Comparison of ENCODE assay signal across 9 cellular contexts in genomic region chr16:38941-39892, GRCh38. TPM values are rescaled to one million over a fixed set of nuclear protein-coding genes. Genes with fewer than 3 reads are reported as not detected.
DNase-seq lines count a peak whose midpoint lies in the region; ATAC-seq, FAIRE-seq and TF ChIP-seq lines count a peak whose summit lies in the region.
"Had no signal": no experiment of that assay in that cellular context is flagged by ENCODE, and none has a peak within 500 bp of the region (broad histone marks: within the 10 kb centered on the region; RNA-seq: fewer than 3 reads in every experiment).

No MANE protein-coding gene starts in this region.

- no peaks in the 10 kb centered on the region for H3K79me2 ChIP-seq in trophoblast cell (ENCODE audit: control insufficient read depth, insufficient read depth, low read length, poor library complexity)

- H3K36me3 ChIP-seq in trophoblast cell (ENCODE audit: control insufficient read depth in 1 of 2, insufficient read depth in 2 of 2, low read length in 2 of 2): peaks cover 8 to 11% of the 10 kb centered on the region in 2 experiments

- no peak overlapping the region for H3K4ac ChIP-seq in trophoblast cell (ENCODE audit: low read depth, low read length)

- H3K27ac ChIP-seq in trophoblast cell (ENCODE audit: low read depth, low read length): no peak overlapping the region

- H2BK5ac ChIP-seq in trophoblast cell (ENCODE audit: low read depth, low read length, poor library complexity): no peak overlapping the region

- no peak overlapping the region for H4K91ac ChIP-seq in trophoblast cell (ENCODE audit: low read depth, low read length)

- no peak overlapping the region for H3K18ac ChIP-seq in trophoblast cell (ENCODE audit: low read length)

- peak; percentile 60 for TF ChIP-seq POLR2A in GM12892 (IDR thresholded peaks at IDR 0.05; ENCODE audit: low read depth, low read length)

- peak; percentile 61 for ATAC-seq in HG02571 (IDR thresholded peaks at IDR 0.05; ENCODE audit: unreplicated experiment)

- peak; percentile 83 for FAIRE-seq in GM12892 (lab: Jason Lieb, UNC)
- FAIRE-seq: endometrium had no signal

- no peak overlapping the region for H3K23ac ChIP-seq in trophoblast cell (ENCODE audit: low read length)

- no peaks in the 10 kb centered on the region for H3K4me1 ChIP-seq in trophoblast cell (ENCODE audit: control insufficient read depth in 1 of 2, insufficient read depth in 2 of 2, low read length in 2 of 2)

- no CpG with 5 or more reads among the region's 13 CpGs for WGBS in trophoblast cell (ENCODE audit: extremely low coverage, insufficient coverage, insufficient read length)

- peaks cover 35% of the 10 kb centered on the region for H3K4me1 Mint-ChIP-seq in activated T-helper 1 cell treated with anti-CD3 and anti-CD28 coated beads, Interleukin-12 subunit alpha, Interleukin-12 subunit beta, Interleukin-2, Interleukin-4 antibody, amounts not matched to agents 30 ng/mL and 10 ng/mL and 1 ng/mL, durations not matched to agents 14 hours and 24 hours and 36 hours (ENCODE audit: low read depth)

- no peak overlapping the region for H2BK120ac ChIP-seq in trophoblast cell (ENCODE audit: insufficient read depth, low read length, poor library complexity)

- no peak overlapping the region for H4K8ac ChIP-seq in trophoblast cell (ENCODE audit: low read depth, low read length)

- H3K14ac ChIP-seq in trophoblast cell (ENCODE audit: low read length): no peak overlapping the region

- H2AFZ ChIP-seq in trophoblast cell (ENCODE audit: insufficient read depth, low read length, poor library complexity): no peak overlapping the region

- H3K4me2 ChIP-seq in trophoblast cell (ENCODE audit: low read length): no peak overlapping the region

- H3K9me3 ChIP-seq in trophoblast cell (ENCODE audit: insufficient read depth, low read depth, low read length): peaks cover 7% of the 10 kb centered on the region

- H3K36me3 Mint-ChIP-seq in activated T-helper 1 cell treated with anti-CD3 and anti-CD28 coated beads, Interleukin-12 subunit alpha, Interleukin-12 subunit beta, Interleukin-2, Interleukin-4 antibody, amounts not matched to agents 30 ng/mL and 10 ng/mL and 1 ng/mL, durations not matched to agents 14 hours and 24 hours and 36 hours (ENCODE audit: low read depth): peaks cover 31% of the 10 kb centered on the region

- H3K27me3 Mint-ChIP-seq in activated T-helper 1 cell treated with anti-CD3 and anti-CD28 coated beads, Interleukin-12 subunit alpha, Interleukin-12 subunit beta, Interleukin-2, Interleukin-4 antibody, amounts not matched to agents 30 ng/mL and 10 ng/mL and 1 ng/mL, durations not matched to agents 14 hours and 24 hours and 36 hours (ENCODE audit: insufficient read depth): no peaks in the 10 kb centered on the region

- H3K27me3 ChIP-seq in trophoblast cell (ENCODE audit: insufficient read depth, low read length): no peaks in the 10 kb centered on the region

- no peak overlapping the region for H2BK12ac ChIP-seq in trophoblast cell (ENCODE audit: low read length)

- no peaks in the 10 kb centered on the region for H3K79me1 ChIP-seq in trophoblast cell (ENCODE audit: low read length)

- H2AK5ac ChIP-seq in trophoblast cell (ENCODE audit: low read length): no peak overlapping the region

- peak; percentile 86 for DNase-seq in GM12892 (ENCODE audit: insufficient read length)
- peak; percentile 79 for DNase-seq in NCI-H2196 (lab: John Stamatoyannopoulos, UW; ENCODE audit: unreplicated experiment)
- peak; percentile 46 for DNase-seq in activated T-helper 1 cell treated with anti-CD3 and anti-CD28 coated beads, Interleukin-12 subunit alpha, Interleukin-12 subunit beta, Interleukin-2, Interleukin-4 antibody, amounts not matched to agents 30 ng/mL and 10 ng/mL and 1 ng/mL, durations not matched to agents 14 hours and 24 hours and 36 hours (ENCODE audit: low spot score)
- peak; percentile 39 for DNase-seq in renal cortical epithelial cell (ENCODE audit: low read depth)
- no peak for DNase-seq in GOT3 (lab: John Stamatoyannopoulos, UW)
- no peak for DNase-seq in trophoblast cell
- no peak for DNase-seq in hypothalamus (lab: John Stamatoyannopoulos, UW)

- no peak overlapping the region for H3K9ac ChIP-seq in trophoblast cell (ENCODE audit: low read length)

- no peaks in the 10 kb centered on the region for H3K9me3 Mint-ChIP-seq in activated T-helper 1 cell treated with anti-CD3 and anti-CD28 coated beads, Interleukin-12 subunit alpha, Interleukin-12 subunit beta, Interleukin-2, Interleukin-4 antibody, amounts not matched to agents 30 ng/mL and 10 ng/mL and 1 ng/mL, durations not matched to agents 14 hours and 24 hours and 36 hours

- no peak overlapping the region for H3K4me3 ChIP-seq in trophoblast cell (ENCODE audit: low read depth, low read length)

- no peak overlapping the region for H3K4me3 Mint-ChIP-seq in activated T-helper 1 cell treated with anti-CD3 and anti-CD28 coated beads, Interleukin-12 subunit alpha, Interleukin-12 subunit beta, Interleukin-2, Interleukin-4 antibody, amounts not matched to agents 30 ng/mL and 10 ng/mL and 1 ng/mL, durations not matched to agents 14 hours and 24 hours and 36 hours

- H4K12ac ChIP-seq in trophoblast cell (ENCODE audit: low read depth, low read length): no peak overlapping the region

- H3K27ac Mint-ChIP-seq in activated T-helper 1 cell treated with anti-CD3 and anti-CD28 coated beads, Interleukin-12 subunit alpha, Interleukin-12 subunit beta, Interleukin-2, Interleukin-4 antibody, amounts not matched to agents 30 ng/mL and 10 ng/mL and 1 ng/mL, durations not matched to agents 14 hours and 24 hours and 36 hours: peak overlapping the region; percentile 23

- intact Hi-C loops in activated T-helper 1 cell treated with anti-CD3 and anti-CD28 coated beads, Interleukin-12 subunit alpha, Interleukin-12 subunit beta, Interleukin-2, Interleukin-4 antibody, amounts not matched to agents 30 ng/mL and 10 ng/mL and 1 ng/mL, durations not matched to agents 14 hours and 24 hours and 36 hours (cut with micrococcal nuclease): no loop called here

RNA-seq across cellular contexts. Expression of gene POLR3K, which starts 14.2 kb away (rescaled TPM):
- polyA plus RNA-seq in GM12892 (2012; ENCODE audit: missing spikeins): 55.9 TPM
- 90.6 and 91.3 TPM in 2 replicates for total RNA-seq in activated T-helper 1 cell treated with anti-CD3 and anti-CD28 coated beads, Interleukin-12 subunit alpha, Interleukin-12 subunit beta, Interleukin-2, Interleukin-4 antibody, amounts not matched to agents 30 ng/mL and 10 ng/mL and 1 ng/mL, durations not matched to agents 14 hours and 24 hours and 36 hours
- total RNA-seq in renal cortical epithelial cell: 4.1 and 4.5 TPM in 2 replicates
- polyA plus RNA-seq in trophoblast cell (2013): 10.9 and 11.8 TPM in 2 replicates

RNA-seq across cellular contexts. Expression of gene SNRNP25, which starts 14.4 kb away (rescaled TPM):
- polyA plus RNA-seq in GM12892 (2012; ENCODE audit: missing spikeins): 70.2 TPM
- total RNA-seq in activated T-helper 1 cell treated with anti-CD3 and anti-CD28 coated beads, Interleukin-12 subunit alpha, Interleukin-12 subunit beta, Interleukin-2, Interleukin-4 antibody, amounts not matched to agents 30 ng/mL and 10 ng/mL and 1 ng/mL, durations not matched to agents 14 hours and 24 hours and 36 hours: 98.9 and 101 TPM in 2 replicates
- 19.1 and 21.7 TPM in 2 replicates for total RNA-seq in renal cortical epithelial cell
- 24.3 and 24.7 TPM in 2 replicates for polyA plus RNA-seq in trophoblast cell (2013)

RNA-seq across cellular contexts. Expression of gene RHBDF1, which starts 33.2 kb away (rescaled TPM):
- 1.5 TPM for polyA plus RNA-seq in GM12892 (2012; ENCODE audit: missing spikeins)
- 0.52 and 0.96 TPM in 2 replicates for total RNA-seq in activated T-helper 1 cell treated with anti-CD3 and anti-CD28 coated beads, Interleukin-12 subunit alpha, Interleukin-12 subunit beta, Interleukin-2, Interleukin-4 antibody, amounts not matched to agents 30 ng/mL and 10 ng/mL and 1 ng/mL, durations not matched to agents 14 hours and 24 hours and 36 hours
- total RNA-seq in renal cortical epithelial cell: 20.7 and 37.3 TPM in 2 replicates
- polyA plus RNA-seq in trophoblast cell (2013): 52.6 and 57.2 TPM in 2 replicates

RNA-seq across cellular contexts. Expression of gene MPG, which starts 38.8 kb away (rescaled TPM):
- 33.2 TPM for polyA plus RNA-seq in GM12892 (2012; ENCODE audit: missing spikeins)
- 73.9 and 77.5 TPM in 2 replicates for total RNA-seq in activated T-helper 1 cell treated with anti-CD3 and anti-CD28 coated beads, Interleukin-12 subunit alpha, Interleukin-12 subunit beta, Interleukin-2, Interleukin-4 antibody, amounts not matched to agents 30 ng/mL and 10 ng/mL and 1 ng/mL, durations not matched to agents 14 hours and 24 hours and 36 hours
- 49.3 and 233 TPM in 2 replicates for total RNA-seq in renal cortical epithelial cell
- 65.9 and 66.8 TPM in 2 replicates for polyA plus RNA-seq in trophoblast cell (2013)

Comparison
In these comparisons a context has a peak if more than half of its experiments do, and no peak if none do; other contexts are left out.
1. DNase-seq: peak in GM12892 (single experiment), NCI-H2196 (single experiment), activated T-helper 1 cell treated with anti-CD3 and anti-CD28 coated beads, Interleukin-12 subunit alpha, Interleukin-12 subunit beta, Interleukin-2, Interleukin-4 antibody, amounts not matched to agents 30 ng/mL and 10 ng/mL and 1 ng/mL, durations not matched to agents 14 hours and 24 hours and 36 hours (single experiment) and renal cortical epithelial cell (single experiment); none in GOT3 (single experiment), trophoblast cell (0 of 2) and hypothalamus (0 of 51).
2. RNA of gene POLR3K, which starts 14.2 kb away (total RNA-seq): 90.6 to 91.3 TPM in activated T-helper 1 cell treated with anti-CD3 and anti-CD28 coated beads, Interleukin-12 subunit alpha, Interleukin-12 subunit beta, Interleukin-2, Interleukin-4 antibody, amounts not matched to agents 30 ng/mL and 10 ng/mL and 1 ng/mL, durations not matched to agents 14 hours and 24 hours and 36 hours; 4.1 to 4.5 TPM in renal cortical epithelial cell; every median in the first group is over 10 times any median in the second.
3. RNA of gene RHBDF1, which starts 33.2 kb away (total RNA-seq): 20.7 to 37.3 TPM in renal cortical epithelial cell; 0.52 to 0.96 TPM in activated T-helper 1 cell treated with anti-CD3 and anti-CD28 coated beads, Interleukin-12 subunit alpha, Interleukin-12 subunit beta, Interleukin-2, Interleukin-4 antibody, amounts not matched to agents 30 ng/mL and 10 ng/mL and 1 ng/mL, durations not matched to agents 14 hours and 24 hours and 36 hours; every median in the first group is over 10 times any median in the second.